1 cellular context compared by ENCODE assay signal in the genomic region with DNA sequence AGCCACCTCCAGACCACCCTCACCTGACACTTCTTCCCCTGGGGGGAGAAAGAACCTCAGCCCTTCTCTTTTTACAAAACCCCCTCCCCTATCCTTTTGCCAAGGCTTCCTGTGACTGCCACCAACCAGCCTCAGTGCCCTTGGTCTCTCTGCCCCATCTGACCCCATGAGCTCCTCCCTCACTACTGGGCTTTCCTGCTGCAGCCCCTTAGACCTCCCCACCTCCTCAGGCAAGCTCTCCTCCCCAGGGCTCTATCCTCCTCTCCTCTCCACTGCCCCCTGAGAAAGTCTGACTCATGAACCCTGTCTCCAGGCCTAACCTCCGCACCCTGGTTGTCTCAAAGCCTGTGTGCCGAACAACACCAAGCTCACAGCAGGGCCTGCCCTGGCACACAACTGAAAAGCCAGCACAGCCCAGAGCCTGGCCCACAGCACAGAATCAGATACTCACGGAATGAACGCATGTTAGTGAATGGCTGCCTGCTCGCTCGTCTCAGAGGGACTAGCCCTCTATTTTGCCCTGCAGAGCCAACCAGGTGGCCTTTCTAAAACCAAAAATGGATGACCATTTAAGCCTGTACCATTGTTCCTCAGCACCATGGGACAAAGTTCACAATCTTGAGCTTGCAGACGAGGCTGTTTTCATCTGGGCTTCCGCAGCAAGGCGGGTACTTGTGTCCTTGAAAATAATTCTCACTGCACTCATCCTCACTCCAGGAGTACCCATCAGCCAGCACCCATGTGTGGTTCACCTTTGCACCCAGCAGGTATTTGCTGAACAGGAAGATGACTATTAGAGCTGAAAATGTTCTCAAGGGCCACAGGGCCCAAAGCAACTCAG.
TF ChIP-seq lines count a peak whose summit lies in the region.

No MANE protein-coding gene starts in this region.

TF ChIP-seq in HCT116, 20 proteins besides CTCF, POLR2A, EP300 and RAD21 (continued from another document):
- TF ChIP-seq EGR1 (IDR thresholded peaks at IDR 0.05; ENCODE audit: low read depth) (no peak), SIN3A (IDR thresholded peaks at IDR 0.05; ENCODE audit: low read depth) (no peak), TCF7L2 (IDR thresholded peaks at IDR 0.05; ENCODE audit: borderline replicate concordance, extremely low read depth, insufficient read depth, insufficient read length) (no peak), FOSL1 (IDR thresholded peaks at IDR 0.05; ENCODE audit: low read depth) (no peak), POLR2AphosphoS5 (IDR thresholded peaks at IDR 0.05; ENCODE audit: low read depth, low read length) (no peak), ZFX (IDR thresholded peaks at IDR 0.05) (no peak), CEBPB (IDR thresholded peaks at IDR 0.05; ENCODE audit: low read depth) (no peak), SRF (IDR thresholded peaks at IDR 0.05; ENCODE audit: low read depth) (no peak)
- TF ChIP-seq, protein P1, sequence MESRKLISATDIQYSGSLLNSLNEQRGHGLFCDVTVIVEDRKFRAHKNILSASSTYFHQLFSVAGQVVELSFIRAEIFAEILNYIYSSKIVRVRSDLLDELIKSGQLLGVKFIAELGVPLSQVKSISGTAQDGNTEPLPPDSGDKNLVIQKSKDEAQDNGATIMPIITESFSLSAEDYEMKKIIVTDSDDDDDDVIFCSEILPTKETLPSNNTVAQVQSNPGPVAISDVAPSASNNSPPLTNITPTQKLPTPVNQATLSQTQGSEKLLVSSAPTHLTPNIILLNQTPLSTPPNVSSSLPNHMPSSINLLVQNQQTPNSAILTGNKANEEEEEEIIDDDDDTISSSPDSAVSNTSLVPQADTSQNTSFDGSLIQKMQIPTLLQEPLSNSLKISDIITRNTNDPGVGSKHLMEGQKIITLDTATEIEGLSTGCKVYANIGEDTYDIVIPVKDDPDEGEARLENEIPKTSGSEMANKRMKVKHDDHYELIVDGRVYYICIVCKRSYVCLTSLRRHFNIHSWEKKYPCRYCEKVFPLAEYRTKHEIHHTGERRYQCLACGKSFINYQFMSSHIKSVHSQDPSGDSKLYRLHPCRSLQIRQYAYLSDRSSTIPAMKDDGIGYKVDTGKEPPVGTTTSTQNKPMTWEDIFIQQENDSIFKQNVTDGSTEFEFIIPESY (IDR thresholded peaks at IDR 0.05; ENCODE audit: extremely low read depth, insufficient replicate concordance, low read length), result no peak
- TF ChIP-seq, protein P2, sequence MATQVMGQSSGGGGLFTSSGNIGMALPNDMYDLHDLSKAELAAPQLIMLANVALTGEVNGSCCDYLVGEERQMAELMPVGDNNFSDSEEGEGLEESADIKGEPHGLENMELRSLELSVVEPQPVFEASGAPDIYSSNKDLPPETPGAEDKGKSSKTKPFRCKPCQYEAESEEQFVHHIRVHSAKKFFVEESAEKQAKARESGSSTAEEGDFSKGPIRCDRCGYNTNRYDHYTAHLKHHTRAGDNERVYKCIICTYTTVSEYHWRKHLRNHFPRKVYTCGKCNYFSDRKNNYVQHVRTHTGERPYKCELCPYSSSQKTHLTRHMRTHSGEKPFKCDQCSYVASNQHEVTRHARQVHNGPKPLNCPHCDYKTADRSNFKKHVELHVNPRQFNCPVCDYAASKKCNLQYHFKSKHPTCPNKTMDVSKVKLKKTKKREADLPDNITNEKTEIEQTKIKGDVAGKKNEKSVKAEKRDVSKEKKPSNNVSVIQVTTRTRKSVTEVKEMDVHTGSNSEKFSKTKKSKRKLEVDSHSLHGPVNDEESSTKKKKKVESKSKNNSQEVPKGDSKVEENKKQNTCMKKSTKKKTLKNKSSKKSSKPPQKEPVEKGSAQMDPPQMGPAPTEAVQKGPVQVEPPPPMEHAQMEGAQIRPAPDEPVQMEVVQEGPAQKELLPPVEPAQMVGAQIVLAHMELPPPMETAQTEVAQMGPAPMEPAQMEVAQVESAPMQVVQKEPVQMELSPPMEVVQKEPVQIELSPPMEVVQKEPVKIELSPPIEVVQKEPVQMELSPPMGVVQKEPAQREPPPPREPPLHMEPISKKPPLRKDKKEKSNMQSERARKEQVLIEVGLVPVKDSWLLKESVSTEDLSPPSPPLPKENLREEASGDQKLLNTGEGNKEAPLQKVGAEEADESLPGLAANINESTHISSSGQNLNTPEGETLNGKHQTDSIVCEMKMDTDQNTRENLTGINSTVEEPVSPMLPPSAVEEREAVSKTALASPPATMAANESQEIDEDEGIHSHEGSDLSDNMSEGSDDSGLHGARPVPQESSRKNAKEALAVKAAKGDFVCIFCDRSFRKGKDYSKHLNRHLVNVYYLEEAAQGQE (IDR thresholded peaks at IDR 0.05; ENCODE audit: low read depth), result no peak
